ENCODE assay signal across 20 cellular contexts in the genomic region with DNA sequence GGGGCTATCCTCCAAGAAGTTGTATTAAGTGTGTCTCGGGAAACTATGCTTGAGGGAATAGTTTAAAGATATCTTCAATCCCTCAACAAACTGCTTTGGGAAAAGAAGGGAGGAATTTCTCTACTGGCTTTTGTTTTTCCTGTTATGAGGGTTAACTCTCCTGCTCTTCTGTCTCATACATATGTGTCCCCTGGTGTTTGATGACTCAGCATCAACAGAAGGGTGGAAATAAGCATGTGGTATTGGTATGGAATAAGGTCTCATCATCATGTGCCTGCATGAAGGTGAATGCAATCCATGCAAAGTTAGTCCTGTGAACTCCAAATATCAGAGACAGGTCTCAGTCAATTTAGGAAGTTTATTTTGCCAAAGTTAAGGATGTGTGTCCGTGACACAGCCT. TPM values are rescaled to one million over a fixed set of nuclear protein-coding genes. Genes with fewer than 3 reads are reported as not detected.
DNase-seq lines count a peak whose midpoint lies in the region; ATAC-seq, FAIRE-seq and TF ChIP-seq lines count a peak whose summit lies in the region.
"Had no signal": no experiment of that assay in that cellular context is flagged by ENCODE, and none has a peak within 500 bp of the region (broad histone marks: within the 10 kb centered on the region; RNA-seq: fewer than 3 reads in every experiment).

No MANE protein-coding gene starts in this region.

- peaks cover 9% of the 10 kb centered on the region for H3K27me3 Mint-ChIP-seq in neural progenitor cell (ENCODE audit: insufficient read depth, low read depth)

- no peak overlapping the region for H3K56ac ChIP-seq in H1 (replicated peaks; ENCODE audit: insufficient read length, low read depth, low read length)
- peak overlapping the region; percentile 2 for H3K56ac ChIP-seq in mesendoderm (ENCODE audit: low read length)

- TF ChIP-seq CTCF in HepG2 (CRISPR knock-in tag; IDR thresholded peaks at IDR 0.05): no peak
- TF ChIP-seq CTCF in right lobe of liver (IDR thresholded peaks at IDR 0.05): no peak
- TF ChIP-seq CTCF in H1 (IDR thresholded peaks at IDR 0.05; ENCODE audit: control extremely low read depth in 1 of 3, insufficient read depth in 1 of 3, low read depth in 1 of 3, low read length in 3 of 3): no peak
- no peak for TF ChIP-seq CTCF in neural progenitor cell (IDR thresholded peaks at IDR 0.05)

- H2BK120ac ChIP-seq in H1 (replicated peaks; ENCODE audit: low read depth, low read length): no peak overlapping the region
- H2BK120ac ChIP-seq in mesendoderm (ENCODE audit: low read depth, low read length): no peak overlapping the region

- TF ChIP-seq RAD21 in HepG2 (CRISPR knock-in tag; IDR thresholded peaks at IDR 0.05): no peak
- TF ChIP-seq RAD21 in H1 (IDR thresholded peaks at IDR 0.05 in 1 of 2, conservative IDR thresholded peaks at IDR 0.05 in 1 of 2; ENCODE audit: low read depth in 2 of 2, low read length in 2 of 2): no peak

- in situ Hi-C loops in HepG2 (cut with HindIII; ENCODE audit: extremely low pct_ligation_motif_present, low pct_unique_long_range_greater_than_20kb): no loop called here

- intact Hi-C loops in HepG2 (cut with micrococcal nuclease; ENCODE audit: unreplicated experiment): no loop called here
- intact Hi-C loops in right lobe of liver (cut with DNase I): no loop called here

- H3F3A ChIP-seq in neural progenitor cell (ENCODE audit: low read depth): no peaks in the 10 kb centered on the region

- H4K20me1 ChIP-seq in HepG2 (ENCODE audit: insufficient read depth, low read length) (no peaks in the 10 kb centered on the region), H1 (replicated peaks in 1 of 2; ENCODE audit: control insufficient read depth in 1 of 2, insufficient read depth in 2 of 2, low read length in 2 of 2) (no peaks in the 10 kb centered on the region), neural progenitor cell (ENCODE audit: low read depth) (no peaks in the 10 kb centered on the region)

- H2BK12ac ChIP-seq in H1 (ENCODE audit: low read depth, low read length): no peak overlapping the region

- H3K9ac ChIP-seq in HepG2 (ENCODE audit: insufficient read depth, low read depth, low read length) (no peak overlapping the region), H1 (replicated peaks in 1 of 4; ENCODE audit: extremely low read depth in 1 of 4, low read depth in 3 of 4, low read length in 3 of 4) (no peak overlapping the region), mesendoderm (ENCODE audit: low read length) (no peak overlapping the region), neural progenitor cell (no peak overlapping the region)

- no peak for FAIRE-seq in HepG2 (lab: Jason Lieb, UNC)
- FAIRE-seq in H1 (lab: Jason Lieb, UNC): no peak
- FAIRE-seq: G401.6, GM12892, GM19239 had no signal

- no peak for DNase-seq in HepG2 (ENCODE audit: low spot score)
- DNase-seq in right lobe of liver: no peak
- peak; percentile 40 for DNase-seq in OCI-M1 (lab: John Stamatoyannopoulos, UW)
- DNase-seq in H1 (ENCODE audit: low read depth in 1 of 2, low spot score in 2 of 2): no peak
- no peak for DNase-seq in mesendoderm
- no peak for DNase-seq in DMS153 (lab: John Stamatoyannopoulos, UW)
- no peak for DNase-seq in neural progenitor cell (ENCODE audit: low spot score)
- DNase-seq: C1 segment of cervical spinal cord; Calu3; CD4-positive, alpha-beta memory T cell; COR-L47; DND-41; GOT3; H9 had no signal

- H2BK15ac ChIP-seq in H1 (ENCODE audit: low read length): no peak overlapping the region
- H2BK15ac ChIP-seq in mesendoderm (replicated peaks; ENCODE audit: low read depth): no peak overlapping the region

- no peak overlapping the region for H3K18ac ChIP-seq in H1 (ENCODE audit: extremely low read depth, low read length)
- H3K18ac ChIP-seq in mesendoderm (ENCODE audit: low read length): no peak overlapping the region

- no peak for TF ChIP-seq POLR2A in HepG2 (IDR thresholded peaks at IDR 0.05; ENCODE audit: insufficient read depth in 1 of 2, low read depth in 2 of 2, low read length in 2 of 2)
- TF ChIP-seq POLR2A in right lobe of liver (IDR thresholded peaks at IDR 0.05): no peak
- no peak for TF ChIP-seq POLR2A in H1 (IDR thresholded peaks at IDR 0.05; ENCODE audit: control extremely low read depth in 1 of 2, low read depth in 2 of 2, low read length in 2 of 2)

- ATAC-seq in HepG2 (no peak), right lobe of liver (no peak), GM19324 (IDR thresholded peaks at IDR 0.05; ENCODE audit: low FRiP score, unreplicated experiment) (no peak)
- ATAC-seq: HCT116 had no signal

- H3K4me1 ChIP-seq in HepG2 (ENCODE audit: insufficient read depth, low read length): no peaks in the 10 kb centered on the region
- H3K4me1 ChIP-seq in right lobe of liver: no peaks in the 10 kb centered on the region
- no peaks in the 10 kb centered on the region for H3K4me1 ChIP-seq in H1 (replicated peaks in 1 of 4; ENCODE audit: control insufficient read depth in 3 of 4, insufficient read depth in 4 of 4, low read length in 3 of 4)
- no peaks in the 10 kb centered on the region for H3K4me1 ChIP-seq in mesendoderm (ENCODE audit: control insufficient read depth, low read depth, low read length)
- no peaks in the 10 kb centered on the region for H3K4me1 ChIP-seq in neural progenitor cell

- H3K79me1 ChIP-seq in H1 (ENCODE audit: low read depth, low read length): no peaks in the 10 kb centered on the region
- no peaks in the 10 kb centered on the region for H3K79me1 ChIP-seq in mesendoderm (ENCODE audit: low read length)

- H3K9me3 ChIP-seq in HepG2 (ENCODE audit: low read length) (no peaks in the 10 kb centered on the region), right lobe of liver (no peaks in the 10 kb centered on the region), H1 (ENCODE audit: insufficient read depth in 2 of 2, low read depth in 1 of 2, low read length in 1 of 2) (peaks cover 0 to 4% of the 10 kb centered on the region in 2 experiments; a peak in 1 of 4 replicates), neural progenitor cell (ENCODE audit: low read depth) (peaks cover 3% of the 10 kb centered on the region)

- BruUV-seq in HepG2 (replicated peaks; lab: Mats Ljungman, UMichigan): no TSS peak

- 2% methylated on average over 2 of the region's 2 CpGs for WGBS in HepG2 (ENCODE audit: low lambda C conversion rate)
- 30% methylated on average over 2 of the region's 2 CpGs for WGBS in right lobe of liver (ENCODE audit: insufficient coverage, low coverage, low lambda C conversion rate, missing lambda C conversion rate)
- 93% methylated on average over 2 of the region's 2 CpGs; no CpG with 5 or more reads in 1 of the 2 experiments for WGBS in H1 (ENCODE audit: extremely low coverage in 1 of 2, insufficient coverage in 1 of 2, insufficient read length in 1 of 2, insufficient replicate concordance in 2 of 2, low coverage in 1 of 2, low lambda C conversion rate in 2 of 2, missing lambda C conversion rate in 1 of 2), 2 experiments
- WGBS in mesendoderm (ENCODE audit: extremely low coverage, insufficient coverage, low lambda C conversion rate): no CpG with 5 or more reads among the region's 2 CpGs

- no peaks in the 10 kb centered on the region for H3K4me1 Mint-ChIP-seq in neural progenitor cell
- H3K4me1 Mint-ChIP-seq: CD4-positive, alpha-beta memory T cell; H9 had no signal

- H3K27ac Mint-ChIP-seq in neural progenitor cell: no peak overlapping the region
- H3K27ac Mint-ChIP-seq: CD4-positive, alpha-beta memory T cell; H9 had no signal

- H2AFZ ChIP-seq in HepG2 (ENCODE audit: low read length) (no peak overlapping the region), H1 (ENCODE audit: low read length) (peak overlapping the region; percentile 89), neural progenitor cell (replicated peaks) (no peak overlapping the region)

- H3K27ac ChIP-seq in HepG2 (ENCODE audit: extremely low read length, insufficient read depth, low read length) (no peak overlapping the region), right lobe of liver (no peak overlapping the region), H1 (ENCODE audit: low read depth, low read length) (no peak overlapping the region), mesendoderm (ENCODE audit: low read depth, low read length) (no peak overlapping the region), neural progenitor cell (no peak overlapping the region)
- H3K27ac ChIP-seq: 22Rv1 had no signal

- H3K79me2 ChIP-seq in HepG2 (ENCODE audit: insufficient read depth, low read length): no peaks in the 10 kb centered on the region
- H3K79me2 ChIP-seq in H1 (ENCODE audit: control insufficient read depth in 1 of 2, insufficient read depth in 2 of 2, low read length in 2 of 2): no peaks in the 10 kb centered on the region
- H3K79me2 ChIP-seq in mesendoderm (ENCODE audit: control insufficient read depth, insufficient read depth, low read length): no peaks in the 10 kb centered on the region
- no peaks in the 10 kb centered on the region for H3K79me2 ChIP-seq in neural progenitor cell (ENCODE audit: low read depth)

- H3K23me2 ChIP-seq in H1 (ENCODE audit: low read depth, low read length): no peaks in the 10 kb centered on the region

- no peaks in the 10 kb centered on the region for H3K36me3 Mint-ChIP-seq in neural progenitor cell
- H3K36me3 Mint-ChIP-seq: CD4-positive, alpha-beta memory T cell had no signal

- H2AK5ac ChIP-seq in H1 (ENCODE audit: low read depth, low read length) (no peak overlapping the region), mesendoderm (ENCODE audit: low read length) (no peak overlapping the region)

- H3K23ac ChIP-seq in H1 (ENCODE audit: insufficient read length) (no peak overlapping the region), mesendoderm (ENCODE audit: low read length) (no peak overlapping the region)

- no peak overlapping the region for H4K5ac ChIP-seq in H1 (ENCODE audit: insufficient read length, low read depth, low read length)
- H4K5ac ChIP-seq in mesendoderm (ENCODE audit: low read length): no peak overlapping the region

- H3K27me3 ChIP-seq in HepG2 (ENCODE audit: control insufficient read depth in 1 of 2, insufficient read depth in 2 of 2, low read length in 2 of 2): no peaks in the 10 kb centered on the region
- H3K27me3 ChIP-seq in right lobe of liver: no peaks in the 10 kb centered on the region
- no peaks in the 10 kb centered on the region for H3K27me3 ChIP-seq in H1 (replicated peaks in 1 of 4; ENCODE audit: control insufficient read depth in 3 of 4, extremely low read depth in 1 of 4, insufficient read depth in 3 of 4, low read length in 3 of 4)
- no peaks in the 10 kb centered on the region for H3K27me3 ChIP-seq in mesendoderm (ENCODE audit: insufficient read depth, low read length, poor library complexity)
- H3K27me3 ChIP-seq in neural progenitor cell: peaks cover 9% of the 10 kb centered on the region

- no peak overlapping the region for H3K4me3 Mint-ChIP-seq in neural progenitor cell
- H3K4me3 Mint-ChIP-seq: CD4-positive, alpha-beta memory T cell; H9 had no signal

- POLR2A ChIA-PET in HepG2 (lab: Yijun Ruan, JAX) (no interaction called here), H1 (lab: Charles Lee; ENCODE audit: partially characterized antibody) (no interaction called here)

- TF ChIP-seq EP300 in HepG2 (IDR thresholded peaks at IDR 0.05; ENCODE audit: low read depth in 2 of 2, low read length in 2 of 2) (no peak), HepG2 (CRISPR knock-in tag; IDR thresholded peaks at IDR 0.05; ENCODE audit: borderline replicate concordance) (no peak), H1 (IDR thresholded peaks at IDR 0.05; ENCODE audit: borderline replicate concordance in 1 of 2, low read depth in 2 of 2, low read length in 2 of 2) (no peak)

- H4K8ac ChIP-seq in H1 (ENCODE audit: extremely low read depth, insufficient read depth, low read length) (no peak overlapping the region), mesendoderm (ENCODE audit: low read depth, low read length) (no peak overlapping the region)

- H2BK5ac ChIP-seq in H1 (ENCODE audit: low read depth, low read length) (no peak overlapping the region), mesendoderm (ENCODE audit: low read length) (no peak overlapping the region)

- no peak overlapping the region for H4K91ac ChIP-seq in H1 (replicated peaks; ENCODE audit: insufficient read length, low read length)

- H3K4ac ChIP-seq in H1 (replicated peaks; ENCODE audit: insufficient read length, low read depth, low read length) (no peak overlapping the region), mesendoderm (ENCODE audit: low read depth, low read length) (no peak overlapping the region)

- no peak overlapping the region for H3K14ac ChIP-seq in H1 (ENCODE audit: insufficient read length)

- no peak overlapping the region for H3K4me2 ChIP-seq in HepG2 (ENCODE audit: low read depth, low read length)
- no peak overlapping the region for H3K4me2 ChIP-seq in H1 (ENCODE audit: insufficient read depth in 1 of 2, low read depth in 2 of 2, low read length in 2 of 2)
- H3K4me2 ChIP-seq in mesendoderm (ENCODE audit: low read length): no peak overlapping the region
- no peak overlapping the region for H3K4me2 ChIP-seq in neural progenitor cell

- peaks cover 22% of the 10 kb centered on the region for H3K9me3 Mint-ChIP-seq in neural progenitor cell

- H3K36me3 ChIP-seq in HepG2 (replicated peaks in 1 of 2; ENCODE audit: control insufficient read depth in 1 of 2, insufficient read depth in 2 of 2, low read length in 2 of 2) (no peaks in the 10 kb centered on the region), right lobe of liver (no peaks in the 10 kb centered on the region), H1 (ENCODE audit: control insufficient read depth in 2 of 4, insufficient read depth in 4 of 4, low read length in 3 of 4) (no peaks in the 10 kb centered on the region), mesendoderm (ENCODE audit: control insufficient read depth, insufficient read depth, low read length) (no peaks in the 10 kb centered on the region), neural progenitor cell (no peaks in the 10 kb centered on the region)

- H2BK20ac ChIP-seq in H1 (ENCODE audit: low read length): no peak overlapping the region

- H3K4me3 ChIP-seq in HepG2 (replicated peaks in 1 of 3; ENCODE audit: insufficient read depth in 1 of 3, low read depth in 2 of 3, low read length in 3 of 3) (no peak overlapping the region), right lobe of liver (no peak overlapping the region), H1 (ENCODE audit: extremely low read depth in 1 of 4, insufficient read depth in 2 of 4, low read depth in 3 of 4, low read length in 4 of 4) (no peak overlapping the region), mesendoderm (ENCODE audit: low read length) (no peak overlapping the region), neural progenitor cell (no peak overlapping the region)

- CTCF ChIA-PET in HepG2 (lab: Yijun Ruan, JAX; ENCODE audit: low intra/inter-chr PET ratio, low total read pairs): no interaction called here
- CTCF ChIA-PET in H1 (lab: Charles Lee; ENCODE audit: partially characterized antibody): interaction anchor here (0.5 to 0.8 kb wide), 2 partner anchors 139 to 197 kb away, joined by 3 read pairs; no protein-coding TSS in a partner anchor

RNA-seq across cellular contexts. Expression of gene ADAR, which starts 27.2 kb away (rescaled TPM):
- total RNA-seq in HepG2 (2016; rRNA removed; fragmentation: Illumina TruSeq; extraction: Trizol) (70.8 and 94.6 TPM in 2 replicates), right lobe of liver (100 to 1,000 TPM in 1 of 6 experiments, 10 to 100 TPM in 5; 69.9 to 105 (median 78.7) TPM), neural progenitor cell (ENCODE audit: low replicate concordance) (128 and 139 TPM in 2 replicates)
- total RNA-seq in HepG2 (2016; cell fraction: cytosol; rRNA removed; fragmentation: Illumina TruSeq; extraction: Trizol; ENCODE audit: low read depth): 9.0 and 11.2 TPM in 2 replicates
- total RNA-seq in HepG2 (2016; cell fraction: insoluble cytoplasmic fraction; rRNA removed; fragmentation: Illumina TruSeq; extraction: Trizol): 68.0 and 86.8 TPM in 2 replicates
- total RNA-seq in HepG2 (2016; cell fraction: membrane; rRNA removed; fragmentation: Illumina TruSeq; extraction: Trizol): 39.0 and 39.7 TPM in 2 replicates
- total RNA-seq in HepG2 (2016; cell fraction: nucleus; rRNA removed; fragmentation: Illumina TruSeq; extraction: Trizol): 58.4 and 70.1 TPM in 2 replicates
- polyA plus RNA-seq in HepG2 (2011; rRNA removed) (78.6 and 86.2 TPM in 2 replicates), H1 (2011; rRNA removed) (104 and 125 TPM in 2 replicates)
- polyA plus RNA-seq in HepG2 (2011; cell fraction: cytosol; rRNA removed): 50.2 and 58.9 TPM in 2 replicates
- 99.9 and 117 TPM in 2 replicates for polyA plus RNA-seq in HepG2 (2011; cell fraction: nucleus; rRNA removed)
- 46.2 and 48.4 TPM in 2 replicates for polyA plus RNA-seq in HepG2 (2012)
- 2.9 and 3.4 TPM in 2 replicates for polyA plus RNA-seq in HepG2 (2016; cell fraction: cytosol; fragmentation: Illumina TruSeq; extraction: Trizol; ENCODE audit: low read depth)
- polyA plus RNA-seq in HepG2 (2016; cell fraction: insoluble cytoplasmic fraction; fragmentation: Illumina TruSeq; extraction: Trizol; ENCODE audit: low read depth): 65.0 and 73.2 TPM in 2 replicates
- 14.8 and 16.7 TPM in 2 replicates for polyA plus RNA-seq in HepG2 (2016; cell fraction: membrane; fragmentation: Illumina TruSeq; extraction: Trizol; ENCODE audit: low read depth)
- polyA plus RNA-seq in HepG2 (2016; cell fraction: nucleus; fragmentation: Illumina TruSeq; extraction: Trizol; ENCODE audit: insufficient read depth, low read depth): 73.4 and 80.3 TPM in 2 replicates
- 183 and 405 TPM in 2 replicates for polyA minus RNA-seq in HepG2 (2011; rRNA and poly(A)+ RNA removed; ENCODE audit: low replicate concordance)
- polyA minus RNA-seq in HepG2 (2011; cell fraction: cytosol; rRNA and poly(A)+ RNA removed): 60.8 and 69.1 TPM in 2 replicates
- 94.0 and 140 TPM in 2 replicates for polyA minus RNA-seq in HepG2 (2011; cell fraction: nucleus; rRNA and poly(A)+ RNA removed)
- total RNA-seq in H1 (2021; fragmentation: NEBNext Ultra II Directional; extraction: Animal tissue kit (Norgen Biotek cat#: 25700)): 235 and 242 TPM in 2 replicates
- polyA plus RNA-seq in H1 (2011; cell fraction: cytosol; rRNA removed): 130 TPM
- polyA plus RNA-seq in H1 (2011; cell fraction: nucleus; rRNA removed): 201 TPM
- 117 to 140 TPM (median 138 TPM) in 4 replicates for polyA plus RNA-seq in H1 (2012, experiment 1 of 2)
- polyA plus RNA-seq in H1 (2012, experiment 2 of 2): 25.3 TPM
- 106 TPM for polyA plus RNA-seq in H1 (2013, experiment 1 of 2)
- polyA plus RNA-seq in H1 (2013, experiment 2 of 2): 110 TPM
- polyA minus RNA-seq in H1 (2011; rRNA and poly(A)+ RNA removed): 406 and 507 TPM in 2 replicates
- 153 TPM for polyA minus RNA-seq in H1 (2011; cell fraction: cytosol; rRNA and poly(A)+ RNA removed)
- 195 TPM for polyA minus RNA-seq in H1 (2011; cell fraction: nucleus; rRNA and poly(A)+ RNA removed)
- polyA plus RNA-seq in mesendoderm (2013, experiment 1 of 2): 111 TPM
- 114 TPM for polyA plus RNA-seq in mesendoderm (2013, experiment 2 of 2)

Comparison
In these comparisons a context has a peak if more than half of its experiments do, and no peak if none do; other contexts are left out.
1. Of the 41 proteins assayed by ChIP-seq in both HepG2 and H1: peak only in HepG2: none; only in H1: none; in both: MAFK; in neither: 40.